Comparison of ENCODE assay signal across 18 cellular contexts in genomic region chr20:17629025-17629424, GRCh38. TPM values are rescaled to one million over a fixed set of nuclear protein-coding genes. Genes with fewer than 3 reads are reported as not detected.
DNase-seq lines count a peak whose midpoint lies in the region; ATAC-seq and TF ChIP-seq lines count a peak whose summit lies in the region.
"Had no signal": no experiment of that assay in that cellular context is flagged by ENCODE, and none has a peak within 500 bp of the region (broad histone marks: within the 10 kb centered on the region; RNA-seq: fewer than 3 reads in every experiment).

No MANE protein-coding gene starts in this region.

- POLR2A ChIA-PET in RWPE1 (lab: Yijun Ruan, JAX; ENCODE audit: low non-redundant PET), result no interaction called here

- H3K36me3 Mint-ChIP-seq in central memory CD8-positive, alpha-beta T cell (ENCODE audit: insufficient read depth), result peaks cover 2% of the 10 kb centered on the region

- H3K4me2 ChIP-seq in smooth muscle cell, result no peak overlapping the region
- H3K4me2 ChIP-seq: A549, GM23338 had no signal

- DNase-seq in RWPE1 (ENCODE audit: low spot score) (no peak), right lobe of liver (peak in 2 of 3 donors; percentile 16 to 34), spleen (peak; percentile 55), HT-29 (ENCODE audit: low spot score) (no peak), smooth muscle cell (lab: John Stamatoyannopoulos, UW; ENCODE audit: unreplicated experiment) (no peak)
- DNase-seq in central memory CD8-positive, alpha-beta T cell (ENCODE audit: low spot score in 2 of 2), result no peak
- DNase-seq: BE2C; CD8-positive, alpha-beta T cell; COR-L47; DMS153; DMS79 treated with DMSO at 0.1 percent for 48 hours; EL; H9 had no signal

- peak overlapping the region; percentile 50 for H3K27ac Mint-ChIP-seq in central memory CD8-positive, alpha-beta T cell (ENCODE audit: low read depth)
- H3K27ac Mint-ChIP-seq: CD8-positive, alpha-beta T cell had no signal

- H3K4me1 Mint-ChIP-seq in central memory CD8-positive, alpha-beta T cell, result peaks cover 7% of the 10 kb centered on the region
- H3K4me1 Mint-ChIP-seq: GM23338, H9 had no signal

- no peaks in the 10 kb centered on the region for H3K9me3 ChIP-seq in right lobe of liver
- H3K9me3 ChIP-seq in spleen, result no peaks in the 10 kb centered on the region
- H3K9me3 ChIP-seq in smooth muscle cell (replicated peaks; ENCODE audit: low read depth), result no peaks in the 10 kb centered on the region
- H3K9me3 ChIP-seq: A549, BE2C had no signal

- no peak overlapping the region for H3K9ac ChIP-seq in smooth muscle cell (ENCODE audit: low read depth)

- no peak for ATAC-seq in central memory CD8-positive, alpha-beta T cell (replicated peaks; ENCODE audit: extremely low read depth, poor library complexity, severe bottlenecking)
- ATAC-seq in right lobe of liver, result no peak
- ATAC-seq in HG03025 (IDR thresholded peaks at IDR 0.05; ENCODE audit: low FRiP score, unreplicated experiment), result no peak
- ATAC-seq in HG02885 (IDR thresholded peaks at IDR 0.05; ENCODE audit: poor library complexity, unreplicated experiment), result no peak
- ATAC-seq: CD8-positive, alpha-beta T cell; GM23338 had no signal

- no peaks in the 10 kb centered on the region for H3K27me3 Mint-ChIP-seq in central memory CD8-positive, alpha-beta T cell

- CTCF ChIA-PET in RWPE1 (lab: Yijun Ruan, JAX), result interaction anchor here (1.4 kb wide), 1 partner anchor 124 kb away, joined by 3 read pairs; no protein-coding TSS in a partner anchor

- no peak overlapping the region for H3K4me3 Mint-ChIP-seq in central memory CD8-positive, alpha-beta T cell
- H3K4me3 Mint-ChIP-seq: CD14-positive monocyte; CD8-positive, alpha-beta T cell; GM23338; H9 had no signal

- no peaks in the 10 kb centered on the region for H3F3A ChIP-seq in smooth muscle cell (ENCODE audit: low read depth)

- no peak overlapping the region for H2AFZ ChIP-seq in smooth muscle cell (ENCODE audit: low read depth)
- H2AFZ ChIP-seq: GM23338 had no signal

- H3K36me3 ChIP-seq in right lobe of liver (peaks cover 10 to 92% (median 63%) of the 10 kb centered on the region in 4 donors), spleen (peaks cover 0 to 100% (median 94%) of the 10 kb centered on the region in 6 donors), smooth muscle cell (ENCODE audit: low read depth) (peaks cover 6% of the 10 kb centered on the region)
- H3K36me3 ChIP-seq: BE2C had no signal

- intact Hi-C loops in right lobe of liver (cut with DNase I), result loop anchor here in 1 of 2 donors (10.0 kb wide), 1 partner anchor 276 kb away; no protein-coding TSS in a partner anchor
- intact Hi-C loops in spleen (cut with DNase I; ENCODE audit: low total_unique reads), result no loop called here

- H3K4me3 ChIP-seq in right lobe of liver, result no peak overlapping the region
- no peak overlapping the region for H3K4me3 ChIP-seq in spleen
- H3K4me3 ChIP-seq in smooth muscle cell, result no peak overlapping the region
- H3K4me3 ChIP-seq: A549, GM23338 had no signal

- no peaks in the 10 kb centered on the region for H3K27me3 ChIP-seq in right lobe of liver
- no peaks in the 10 kb centered on the region for H3K27me3 ChIP-seq in spleen (replicated peaks in 1 of 7)
- no peaks in the 10 kb centered on the region for H3K27me3 ChIP-seq in smooth muscle cell (ENCODE audit: low read depth)
- H3K27me3 ChIP-seq: BE2C had no signal

- peaks cover 0 to 21% (median 4%) of the 10 kb centered on the region in 4 donors for H3K4me1 ChIP-seq in right lobe of liver
- H3K4me1 ChIP-seq in spleen, result peaks cover 0 to 5% (median 2%) of the 10 kb centered on the region in 6 donors
- no peaks in the 10 kb centered on the region for H3K4me1 ChIP-seq in smooth muscle cell (ENCODE audit: low read depth)
- H3K4me1 ChIP-seq: A549 had no signal

- H3K79me2 ChIP-seq in smooth muscle cell (ENCODE audit: low read depth), result peaks cover 36% of the 10 kb centered on the region

- H4K20me1 ChIP-seq in smooth muscle cell (ENCODE audit: low read depth), result peaks cover 100% of the 10 kb centered on the region

- TF ChIP-seq POLR2A in right lobe of liver (IDR thresholded peaks at IDR 0.05) (no peak), spleen (IDR thresholded peaks at IDR 0.05) (no peak)

- no peaks in the 10 kb centered on the region for H3K9me3 Mint-ChIP-seq in central memory CD8-positive, alpha-beta T cell
- H3K9me3 Mint-ChIP-seq: CD14-positive monocyte; CD8-positive, alpha-beta T cell; H9 had no signal

- TF ChIP-seq CTCF in RWPE1 (conservative IDR thresholded peaks at IDR 0.05; ENCODE audit: low read depth) (no peak), right lobe of liver (IDR thresholded peaks at IDR 0.05) (no peak), spleen (IDR thresholded peaks at IDR 0.05 in 8 of 11, conservative IDR thresholded peaks at IDR 0.05 in 3 of 11) (no peak), smooth muscle cell (IDR thresholded peaks at IDR 0.05; ENCODE audit: borderline replicate concordance, insufficient read depth, poor library complexity, severe bottlenecking) (no peak)

- WGBS in right lobe of liver (ENCODE audit: insufficient coverage, low coverage, low lambda C conversion rate, missing lambda C conversion rate), result no CpG with 5 or more reads among the region's 8 CpGs
- WGBS in spleen, 5 donors, result 91 to 97% (median 92%) methylated on average over 7 to 8 of the region's 8 CpGs
- WGBS in smooth muscle cell (ENCODE audit: low lambda C conversion rate), result 96% methylated on average over 8 of the region's 8 CpGs

- peak overlapping the region; percentile 31; the same call in 1 of the 2 replicates for H3K27ac ChIP-seq in RWPE1
- no peak overlapping the region for H3K27ac ChIP-seq in right lobe of liver
- no peak overlapping the region for H3K27ac ChIP-seq in spleen
- H3K27ac ChIP-seq in smooth muscle cell (ENCODE audit: low read depth), result no peak overlapping the region
- H3K27ac ChIP-seq: A549 had no signal

RNA-seq across cellular contexts. Expression of gene RRBP1, which starts 53.0 kb away (rescaled TPM):
- total RNA-seq in right lobe of liver, result 100 to 1,000 TPM; 121 to 274 (median 193) TPM
- 100 to 1,000 TPM in 6 of 7 donors, 10 to 100 TPM in 1; 78.8 to 164 (median 122) TPM for total RNA-seq in spleen
- 10 to 100 TPM; 17.0 to 27.3 (median 21.7) TPM for polyA plus RNA-seq in spleen
- total RNA-seq in HT-29 (2014; rRNA removed; shearing (Covaris generic)), result 93.6 and 101 TPM in 2 replicates
- total RNA-seq in smooth muscle cell, result 142 and 180 TPM in 2 replicates
- polyA plus RNA-seq in smooth muscle cell, result 224 and 226 TPM in 2 replicates

RNA-seq across cellular contexts. Expression of gene DSTN, which starts 59.1 kb away (rescaled TPM):
- total RNA-seq in right lobe of liver (10 to 100 TPM; 65.8 to 94.4 (median 86.9) TPM), spleen (100 to 1,000 TPM in 3 of 7 donors, 10 to 100 TPM in 4; 62.0 to 122 (median 93.6) TPM), smooth muscle cell (486 and 582 TPM in 2 replicates)
- polyA plus RNA-seq in spleen (100 to 1,000 TPM in 2 of 3 donors, 10 to 100 TPM in 1; 65.8 to 157 (median 107) TPM), smooth muscle cell (534 and 559 TPM in 2 replicates)
- total RNA-seq in HT-29 (2014; rRNA removed; shearing (Covaris generic)), result 91.7 and 98.4 TPM in 2 replicates

Comparison
In these comparisons a context has a peak if more than half of its experiments do, and no peak if none do; other contexts are left out.
1. DNase-seq: peak in right lobe of liver (2 of 3) and spleen (single experiment); none in RWPE1 (single experiment), central memory CD8-positive, alpha-beta T cell (0 of 2), HT-29 (single experiment) and smooth muscle cell (single experiment).